ENCODE assay signal across 12 cellular contexts in the genomic region with DNA sequence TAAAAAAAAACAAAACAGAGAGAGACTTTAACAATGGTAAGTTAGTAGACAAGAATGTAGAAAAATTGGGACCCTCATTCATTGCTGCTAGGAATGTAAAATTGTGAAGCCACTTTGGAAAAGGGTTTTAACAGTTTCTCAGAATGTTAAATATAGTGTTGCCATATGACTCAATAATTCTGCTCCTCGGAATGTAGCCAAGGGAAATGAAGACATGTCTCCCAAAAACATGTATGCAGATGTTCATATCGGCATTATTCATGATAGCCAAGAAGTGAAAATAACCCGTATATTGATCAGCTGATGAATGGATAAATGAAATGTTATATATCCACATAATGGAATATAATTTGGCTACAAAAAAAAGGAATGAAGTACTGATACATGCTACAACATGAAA.
A peak's percentile ranks its signal among the peaks of the same experiment; 100 is the strongest.
DNase-seq lines count a peak whose midpoint lies in the region; ATAC-seq and TF ChIP-seq lines count a peak whose summit lies in the region.
"Had no signal": no experiment of that assay in that cellular context is flagged by ENCODE, and none has a peak within 500 bp of the region (broad histone marks: within the 10 kb centered on the region; RNA-seq: fewer than 3 reads in every experiment).

No MANE protein-coding gene starts in this region.

- ATAC-seq in PC-3: no peak
- no peak for ATAC-seq in GM21825 (IDR thresholded peaks at IDR 0.05; ENCODE audit: unreplicated experiment)

- CTCF ChIA-PET in PC-3 (lab: Charles Lee): interaction anchor here (1.1 kb wide), 1 partner anchor 108 kb away, joined by 3 read pairs; no protein-coding TSS in a partner anchor

- H3K4me2 ChIP-seq in PC-3 (ENCODE audit: low read length) (peak overlapping the region; percentile 24), neural cell (ENCODE audit: low read length) (no peak overlapping the region)

- peak overlapping the region; percentile 92 for H3K27ac ChIP-seq in ACC112 (ENCODE audit: low read depth, low read length)
- peak overlapping the region; percentile 1 for H3K27ac ChIP-seq in PC-3 (ENCODE audit: low read length)
- peak overlapping the region; percentile 39 for H3K27ac ChIP-seq in duodenal mucosa (ENCODE audit: low read depth, low read length)
- peak overlapping the region; percentile 15 for H3K27ac ChIP-seq in neural cell (ENCODE audit: low read length)

- H3K9ac ChIP-seq in PC-3 (ENCODE audit: low read length): no peak overlapping the region
- no peak overlapping the region for H3K9ac ChIP-seq in duodenal mucosa (ENCODE audit: low read depth in 1 of 2, low read length in 2 of 2)
- H3K9ac ChIP-seq in neural cell (ENCODE audit: low read length): no peak overlapping the region

- no peaks in the 10 kb centered on the region for H3K9me2 ChIP-seq in PC-3 (replicated peaks; ENCODE audit: low read length)
- no peaks in the 10 kb centered on the region for H3K9me2 ChIP-seq in neural cell (ENCODE audit: insufficient read depth, low read length)

- DNase-seq in PC-3 (no peak), occipital lobe (lab: John Stamatoyannopoulos, UW) (no peak), GM10266 (ENCODE audit: extremely low spot score) (no peak), NCI-H2081 (lab: John Stamatoyannopoulos, UW) (no peak)
- DNase-seq: activated CD4-positive, alpha-beta T cell treated with anti-CD3 and anti-CD28 coated beads, Interleukin-2, amount 10 ng/mL, durations not matched to agents 7 days and 5 days; activated naive CD4-positive, alpha-beta T cell treated with Interleukin-2 at 50 U/mL for 16 hours; NCI-H774; stimulated activated CD4-positive, alpha-beta T cell treated with anti-CD3 and anti-CD28 coated beads, Interleukin-4, amount 100 ng/mL, for 24 hours had no signal

- POLR2A ChIA-PET in PC-3 (lab: Charles Lee; ENCODE audit: unreplicated experiment): no interaction called here

- no peak for TF ChIP-seq CTCF in PC-3 (conservative IDR thresholded peaks at IDR 0.05; ENCODE audit: low read depth, low read length)
- no peak for TF ChIP-seq CTCF in neural cell (IDR thresholded peaks at IDR 0.05; ENCODE audit: poor library complexity, severe bottlenecking)
- TF ChIP-seq CTCF in GM10266 (IDR thresholded peaks at IDR 0.05; ENCODE audit: control insufficient read depth, insufficient read depth, low read depth, missing control alignments): no peak

- H3K27me3 ChIP-seq in ACC112 (ENCODE audit: insufficient read depth, low read length) (no peaks in the 10 kb centered on the region), PC-3 (ENCODE audit: low read length) (no peaks in the 10 kb centered on the region), duodenal mucosa (ENCODE audit: control insufficient read depth in 1 of 2, insufficient read depth in 2 of 2, low read length in 2 of 2) (no peaks in the 10 kb centered on the region), neural cell (ENCODE audit: insufficient read depth, low read depth, low read length) (no peaks in the 10 kb centered on the region)

- H3F3A ChIP-seq in PC-3 (ENCODE audit: low read length, unreplicated experiment) (no peaks in the 10 kb centered on the region), neural cell (ENCODE audit: insufficient read depth, low read length, poor library complexity, severe bottlenecking) (no peaks in the 10 kb centered on the region)

- intact Hi-C loops in PC-3 (cut with micrococcal nuclease): loop anchor here (2.0 kb wide), 2 partner anchors 42 to 102 kb away; no protein-coding TSS in a partner anchor

- H3K4me3 ChIP-seq in ACC112 (ENCODE audit: low read depth, low read length): peak overlapping the region; percentile 58
- H3K4me3 ChIP-seq in PC-3 (ENCODE audit: low read length): no peak overlapping the region
- H3K4me3 ChIP-seq in duodenal mucosa (ENCODE audit: low read depth in 1 of 2, low read length in 2 of 2): no peak overlapping the region
- no peak overlapping the region for H3K4me3 ChIP-seq in neural cell (ENCODE audit: low read length)

- H4K20me1 ChIP-seq in PC-3 (ENCODE audit: low read length) (no peaks in the 10 kb centered on the region), neural cell (ENCODE audit: insufficient read depth) (no peaks in the 10 kb centered on the region)

- peaks cover 4% of the 10 kb centered on the region; the same call in 1 of the 2 replicates for H3K36me3 ChIP-seq in ACC112 (ENCODE audit: insufficient read depth, low read length)
- H3K36me3 ChIP-seq in PC-3 (ENCODE audit: low read depth, low read length): no peaks in the 10 kb centered on the region
- H3K36me3 ChIP-seq in duodenal mucosa (ENCODE audit: control insufficient read depth in 1 of 2, insufficient read depth in 2 of 2, low read length in 2 of 2): peaks cover 1 to 5% of the 10 kb centered on the region in 2 donors
- H3K36me3 ChIP-seq in neural cell (ENCODE audit: insufficient read depth, low read length): peaks cover under 1% of the 10 kb centered on the region

- peak overlapping the region; percentile 55 for H2AFZ ChIP-seq in ACC112 (ENCODE audit: low read length, unreplicated experiment)
- H2AFZ ChIP-seq in PC-3 (ENCODE audit: low read length): no peak overlapping the region
- no peak overlapping the region for H2AFZ ChIP-seq in neural cell (ENCODE audit: low read depth, low read length)

- TF ChIP-seq EP300 in neural cell (conservative IDR thresholded peaks at IDR 0.05; ENCODE audit: poor library complexity, severe bottlenecking): no peak

- H3K4me1 ChIP-seq in ACC112 (ENCODE audit: control insufficient read depth, insufficient read depth, low read length, unreplicated experiment) (peaks cover 35% of the 10 kb centered on the region), PC-3 (ENCODE audit: insufficient read depth, low read length) (peaks cover 18% of the 10 kb centered on the region), duodenal mucosa (ENCODE audit: control insufficient read depth in 1 of 2, insufficient read depth in 2 of 2, low read length in 2 of 2) (no peaks in the 10 kb centered on the region)

- no peak for TF ChIP-seq RAD21 in neural cell (conservative IDR thresholded peaks at IDR 0.05)

- H3K79me2 ChIP-seq in ACC112 (ENCODE audit: control insufficient read depth, insufficient read depth, low read length, unreplicated experiment) (no peaks in the 10 kb centered on the region), PC-3 (ENCODE audit: low read length) (no peaks in the 10 kb centered on the region), neural cell (replicated peaks; ENCODE audit: insufficient read depth, low read length) (no peaks in the 10 kb centered on the region)

- H3K9me3 ChIP-seq in PC-3 (ENCODE audit: low read length) (no peaks in the 10 kb centered on the region), duodenal mucosa (ENCODE audit: control insufficient read depth in 1 of 2, low read length in 2 of 2) (no peaks in the 10 kb centered on the region), neural cell (ENCODE audit: low read length) (no peaks in the 10 kb centered on the region)

- BruUV-seq in PC-3 (replicated peaks; lab: Mats Ljungman, UMichigan): no TSS peak

TF ChIP-seq in neural cell, 6 proteins besides CTCF, POLR2A, EP300 and RAD21:
- TF ChIP-seq EZH2 (IDR thresholded peaks at IDR 0.05; ENCODE audit: borderline replicate concordance, insufficient read depth, low read length, poor library complexity, severe bottlenecking) (no peak), MXI1 (conservative IDR thresholded peaks at IDR 0.05; ENCODE audit: poor library complexity, severe bottlenecking) (no peak), SMC3 (conservative IDR thresholded peaks at IDR 0.05; ENCODE audit: poor library complexity) (no peak), TAF1 (IDR thresholded peaks at IDR 0.05; ENCODE audit: low read depth) (no peak), POLR2AphosphoS5 (IDR thresholded peaks at IDR 0.05) (no peak)
- TF ChIP-seq, protein P1, sequence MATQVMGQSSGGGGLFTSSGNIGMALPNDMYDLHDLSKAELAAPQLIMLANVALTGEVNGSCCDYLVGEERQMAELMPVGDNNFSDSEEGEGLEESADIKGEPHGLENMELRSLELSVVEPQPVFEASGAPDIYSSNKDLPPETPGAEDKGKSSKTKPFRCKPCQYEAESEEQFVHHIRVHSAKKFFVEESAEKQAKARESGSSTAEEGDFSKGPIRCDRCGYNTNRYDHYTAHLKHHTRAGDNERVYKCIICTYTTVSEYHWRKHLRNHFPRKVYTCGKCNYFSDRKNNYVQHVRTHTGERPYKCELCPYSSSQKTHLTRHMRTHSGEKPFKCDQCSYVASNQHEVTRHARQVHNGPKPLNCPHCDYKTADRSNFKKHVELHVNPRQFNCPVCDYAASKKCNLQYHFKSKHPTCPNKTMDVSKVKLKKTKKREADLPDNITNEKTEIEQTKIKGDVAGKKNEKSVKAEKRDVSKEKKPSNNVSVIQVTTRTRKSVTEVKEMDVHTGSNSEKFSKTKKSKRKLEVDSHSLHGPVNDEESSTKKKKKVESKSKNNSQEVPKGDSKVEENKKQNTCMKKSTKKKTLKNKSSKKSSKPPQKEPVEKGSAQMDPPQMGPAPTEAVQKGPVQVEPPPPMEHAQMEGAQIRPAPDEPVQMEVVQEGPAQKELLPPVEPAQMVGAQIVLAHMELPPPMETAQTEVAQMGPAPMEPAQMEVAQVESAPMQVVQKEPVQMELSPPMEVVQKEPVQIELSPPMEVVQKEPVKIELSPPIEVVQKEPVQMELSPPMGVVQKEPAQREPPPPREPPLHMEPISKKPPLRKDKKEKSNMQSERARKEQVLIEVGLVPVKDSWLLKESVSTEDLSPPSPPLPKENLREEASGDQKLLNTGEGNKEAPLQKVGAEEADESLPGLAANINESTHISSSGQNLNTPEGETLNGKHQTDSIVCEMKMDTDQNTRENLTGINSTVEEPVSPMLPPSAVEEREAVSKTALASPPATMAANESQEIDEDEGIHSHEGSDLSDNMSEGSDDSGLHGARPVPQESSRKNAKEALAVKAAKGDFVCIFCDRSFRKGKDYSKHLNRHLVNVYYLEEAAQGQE (IDR thresholded peaks at IDR 0.05; ENCODE audit: borderline replicate concordance): no peak

Comparison
In these comparisons a context has a peak if more than half of its experiments do, and no peak if none do; other contexts are left out.
1. H3K27ac ChIP-seq: peak in every context shown above with its lines; median percentile 92 in ACC112; 39 in duodenal mucosa; 15 in neural cell; 1 in PC-3.